Comparison of ENCODE assay signal across 2 cellular contexts in the genomic region with DNA sequence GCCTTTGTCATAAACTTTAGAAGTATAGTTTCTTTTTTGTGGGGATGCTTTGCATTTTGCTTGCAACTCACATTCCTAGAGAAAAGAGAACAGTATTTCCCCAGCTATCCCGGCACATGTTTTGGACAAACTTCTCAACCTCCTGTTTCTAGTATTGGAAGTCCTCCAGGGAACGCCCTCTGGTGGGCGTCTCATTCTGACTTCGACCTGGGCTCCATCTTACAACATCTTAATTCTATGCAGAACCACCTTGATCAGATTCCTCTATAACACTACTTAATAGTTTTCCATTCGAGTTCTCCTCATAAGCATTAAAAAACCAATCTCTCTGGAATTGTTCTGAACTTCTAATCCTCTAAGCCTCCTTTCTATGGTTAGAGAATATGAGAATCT.
TF ChIP-seq lines count a peak whose summit lies in the region.

No MANE protein-coding gene starts in this region.

TF ChIP-seq in IMR-90, 13 proteins besides CTCF, POLR2A, EP300 and RAD21 (continued from another document):
- TF ChIP-seq CEBPB (IDR thresholded peaks at IDR 0.05; ENCODE audit: low read depth, low read length) (no peak), BHLHE40 (IDR thresholded peaks at IDR 0.05; ENCODE audit: low read depth, low read length) (no peak), MAFK (IDR thresholded peaks at IDR 0.05; ENCODE audit: low read depth, low read length) (no peak), RCOR1 (IDR thresholded peaks at IDR 0.05; ENCODE audit: insufficient replicate concordance, low read length) (no peak), FOS (IDR thresholded peaks at IDR 0.05; ENCODE audit: low read depth, low read length) (no peak)
- TF ChIP-seq, protein P1, sequence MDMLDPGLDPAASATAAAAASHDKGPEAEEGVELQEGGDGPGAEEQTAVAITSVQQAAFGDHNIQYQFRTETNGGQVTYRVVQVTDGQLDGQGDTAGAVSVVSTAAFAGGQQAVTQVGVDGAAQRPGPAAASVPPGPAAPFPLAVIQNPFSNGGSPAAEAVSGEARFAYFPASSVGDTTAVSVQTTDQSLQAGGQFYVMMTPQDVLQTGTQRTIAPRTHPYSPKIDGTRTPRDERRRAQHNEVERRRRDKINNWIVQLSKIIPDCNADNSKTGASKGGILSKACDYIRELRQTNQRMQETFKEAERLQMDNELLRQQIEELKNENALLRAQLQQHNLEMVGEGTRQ (IDR thresholded peaks at IDR 0.05; ENCODE audit: low read depth, low read length): no peak

TF ChIP-seq in liver, 16 proteins besides CTCF, POLR2A, EP300 and RAD21 (continued from another document):
- TF ChIP-seq, protein P2, sequence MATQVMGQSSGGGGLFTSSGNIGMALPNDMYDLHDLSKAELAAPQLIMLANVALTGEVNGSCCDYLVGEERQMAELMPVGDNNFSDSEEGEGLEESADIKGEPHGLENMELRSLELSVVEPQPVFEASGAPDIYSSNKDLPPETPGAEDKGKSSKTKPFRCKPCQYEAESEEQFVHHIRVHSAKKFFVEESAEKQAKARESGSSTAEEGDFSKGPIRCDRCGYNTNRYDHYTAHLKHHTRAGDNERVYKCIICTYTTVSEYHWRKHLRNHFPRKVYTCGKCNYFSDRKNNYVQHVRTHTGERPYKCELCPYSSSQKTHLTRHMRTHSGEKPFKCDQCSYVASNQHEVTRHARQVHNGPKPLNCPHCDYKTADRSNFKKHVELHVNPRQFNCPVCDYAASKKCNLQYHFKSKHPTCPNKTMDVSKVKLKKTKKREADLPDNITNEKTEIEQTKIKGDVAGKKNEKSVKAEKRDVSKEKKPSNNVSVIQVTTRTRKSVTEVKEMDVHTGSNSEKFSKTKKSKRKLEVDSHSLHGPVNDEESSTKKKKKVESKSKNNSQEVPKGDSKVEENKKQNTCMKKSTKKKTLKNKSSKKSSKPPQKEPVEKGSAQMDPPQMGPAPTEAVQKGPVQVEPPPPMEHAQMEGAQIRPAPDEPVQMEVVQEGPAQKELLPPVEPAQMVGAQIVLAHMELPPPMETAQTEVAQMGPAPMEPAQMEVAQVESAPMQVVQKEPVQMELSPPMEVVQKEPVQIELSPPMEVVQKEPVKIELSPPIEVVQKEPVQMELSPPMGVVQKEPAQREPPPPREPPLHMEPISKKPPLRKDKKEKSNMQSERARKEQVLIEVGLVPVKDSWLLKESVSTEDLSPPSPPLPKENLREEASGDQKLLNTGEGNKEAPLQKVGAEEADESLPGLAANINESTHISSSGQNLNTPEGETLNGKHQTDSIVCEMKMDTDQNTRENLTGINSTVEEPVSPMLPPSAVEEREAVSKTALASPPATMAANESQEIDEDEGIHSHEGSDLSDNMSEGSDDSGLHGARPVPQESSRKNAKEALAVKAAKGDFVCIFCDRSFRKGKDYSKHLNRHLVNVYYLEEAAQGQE (IDR thresholded peaks at IDR 0.05): no peak
- TF ChIP-seq JUND (IDR thresholded peaks at IDR 0.05): no peak
- no peak for TF ChIP-seq SP1 (IDR thresholded peaks at IDR 0.05)
- TF ChIP-seq HNF4G (IDR thresholded peaks at IDR 0.05): no peak
- TF ChIP-seq HNF4A (conservative IDR thresholded peaks at IDR 0.05): no peak
- TF ChIP-seq, protein P3, sequence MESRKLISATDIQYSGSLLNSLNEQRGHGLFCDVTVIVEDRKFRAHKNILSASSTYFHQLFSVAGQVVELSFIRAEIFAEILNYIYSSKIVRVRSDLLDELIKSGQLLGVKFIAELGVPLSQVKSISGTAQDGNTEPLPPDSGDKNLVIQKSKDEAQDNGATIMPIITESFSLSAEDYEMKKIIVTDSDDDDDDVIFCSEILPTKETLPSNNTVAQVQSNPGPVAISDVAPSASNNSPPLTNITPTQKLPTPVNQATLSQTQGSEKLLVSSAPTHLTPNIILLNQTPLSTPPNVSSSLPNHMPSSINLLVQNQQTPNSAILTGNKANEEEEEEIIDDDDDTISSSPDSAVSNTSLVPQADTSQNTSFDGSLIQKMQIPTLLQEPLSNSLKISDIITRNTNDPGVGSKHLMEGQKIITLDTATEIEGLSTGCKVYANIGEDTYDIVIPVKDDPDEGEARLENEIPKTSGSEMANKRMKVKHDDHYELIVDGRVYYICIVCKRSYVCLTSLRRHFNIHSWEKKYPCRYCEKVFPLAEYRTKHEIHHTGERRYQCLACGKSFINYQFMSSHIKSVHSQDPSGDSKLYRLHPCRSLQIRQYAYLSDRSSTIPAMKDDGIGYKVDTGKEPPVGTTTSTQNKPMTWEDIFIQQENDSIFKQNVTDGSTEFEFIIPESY (IDR thresholded peaks at IDR 0.05): no peak
- no peak for TF ChIP-seq YY1 (IDR thresholded peaks at IDR 0.05)
- no peak for TF ChIP-seq GABPA (IDR thresholded peaks at IDR 0.05 in 1 of 2, conservative IDR thresholded peaks at IDR 0.05 in 1 of 2)
- TF ChIP-seq TAF1 (conservative IDR thresholded peaks at IDR 0.05): no peak
- no peak for TF ChIP-seq RXRA (IDR thresholded peaks at IDR 0.05)
- TF ChIP-seq, protein P4, sequence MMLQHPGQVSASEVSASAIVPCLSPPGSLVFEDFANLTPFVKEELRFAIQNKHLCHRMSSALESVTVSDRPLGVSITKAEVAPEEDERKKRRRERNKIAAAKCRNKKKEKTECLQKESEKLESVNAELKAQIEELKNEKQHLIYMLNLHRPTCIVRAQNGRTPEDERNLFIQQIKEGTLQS (IDR thresholded peaks at IDR 0.05): no peak
- no peak for TF ChIP-seq FOXA1 (IDR thresholded peaks at IDR 0.05)
TF ChIP-seq in liver: peak in this region for 0.
